28 cellular contexts compared by ENCODE assay signal in genomic region chr1:222784916-222785315, GRCh38. TPM values are rescaled to one million over a fixed set of nuclear protein-coding genes. Genes with fewer than 3 reads are reported as not detected.
DNase-seq lines count a peak whose midpoint lies in the region; ATAC-seq and TF ChIP-seq lines count a peak whose summit lies in the region.
"Had no signal": no experiment of that assay in that cellular context is flagged by ENCODE, and none has a peak within 500 bp of the region (broad histone marks: within the 10 kb centered on the region; RNA-seq: fewer than 3 reads in every experiment).

No MANE protein-coding gene starts in this region.

- H3K27ac ChIP-seq in mammary epithelial cell (ENCODE audit: insufficient read depth, low read depth, low read length) (no peak overlapping the region), hepatocyte (no peak overlapping the region)
- no peak overlapping the region for H3K27ac ChIP-seq in CD4-positive, alpha-beta T cell (ENCODE audit: low read depth, low read length)
- H3K27ac ChIP-seq: brain microvascular endothelial cell, coronary artery, HL-60, lower lobe of right lung had no signal

- H3K36me3 Mint-ChIP-seq in MCF 10A (ENCODE audit: insufficient read depth, unreplicated experiment), result no peaks in the 10 kb centered on the region
- H3K36me3 Mint-ChIP-seq in CD4-positive, alpha-beta T cell (ENCODE audit: low read depth), result no peaks in the 10 kb centered on the region
- H3K36me3 Mint-ChIP-seq in activated T-helper 17 cell treated with anti-CD3 and anti-CD28 coated beads, Interleukin-2, amount 50 U/mL, for 72 hours (ENCODE audit: low read depth), result no peaks in the 10 kb centered on the region
- H3K36me3 Mint-ChIP-seq: T-cell had no signal

- no peak overlapping the region for H3K9ac ChIP-seq in mammary epithelial cell (ENCODE audit: insufficient read depth, low read length)

- H3K4me2 ChIP-seq in mammary epithelial cell (ENCODE audit: insufficient read depth, low read depth, low read length) (no peak overlapping the region), hepatocyte (peak overlapping the region; percentile 23)

- dilution Hi-C loops in mammary epithelial cell (cut with HindIII; ENCODE audit: low sequenced_read_pairs), result loop anchor here (25.0 kb wide), 1 partner anchor 302 kb away; no protein-coding TSS in a partner anchor

- H2AFZ ChIP-seq in mammary epithelial cell (ENCODE audit: low read depth, low read length) (no peak overlapping the region), hepatocyte (no peak overlapping the region)

- H3K9me3 ChIP-seq in mammary epithelial cell (replicated peaks; ENCODE audit: insufficient read depth, low read length) (no peaks in the 10 kb centered on the region), hepatocyte (ENCODE audit: low read depth) (no peaks in the 10 kb centered on the region)
- H3K9me3 ChIP-seq in CD4-positive, alpha-beta T cell (ENCODE audit: control insufficient read depth, low read length), result no peaks in the 10 kb centered on the region
- H3K9me3 ChIP-seq: BE2C, lower lobe of right lung had no signal

- no peak overlapping the region for H3K4me3 Mint-ChIP-seq in MCF 10A (ENCODE audit: unreplicated experiment)
- H3K4me3 Mint-ChIP-seq in CD4-positive, alpha-beta T cell, result no peak overlapping the region
- no peak overlapping the region for H3K4me3 Mint-ChIP-seq in activated T-helper 17 cell treated with anti-CD3 and anti-CD28 coated beads, Interleukin-2, amount 50 U/mL, for 72 hours
- H3K4me3 Mint-ChIP-seq: activated CD8-positive, alpha-beta memory T cell treated with anti-CD3 and anti-CD28 coated beads, Interleukin-2, amount 10 ng/mL, durations not matched to agents 7 days and 5 days; activated naive CD8-positive, alpha-beta T cell treated with anti-CD3 and anti-CD28 coated beads, Interleukin-2, amount 50 U/mL, for 24 hours; IgD-negative memory B cell; T-cell had no signal

- no peaks in the 10 kb centered on the region for H3K9me2 ChIP-seq in hepatocyte (replicated peaks; ENCODE audit: insufficient read depth)

- no TSS peak for BruUV-seq in MCF 10A (replicated peaks; lab: Mats Ljungman, UMichigan)
- no TSS peak for BruUV-seq in mammary epithelial cell (replicated peaks; lab: Mats Ljungman, UMichigan)

- no peak overlapping the region for H3K27ac Mint-ChIP-seq in MCF 10A (ENCODE audit: low read depth, unreplicated experiment)
- no peak overlapping the region for H3K27ac Mint-ChIP-seq in CD4-positive, alpha-beta T cell
- no peak overlapping the region for H3K27ac Mint-ChIP-seq in activated T-helper 17 cell treated with anti-CD3 and anti-CD28 coated beads, Interleukin-2, amount 50 U/mL, for 72 hours
- H3K27ac Mint-ChIP-seq: activated CD8-positive, alpha-beta memory T cell treated with anti-CD3 and anti-CD28 coated beads, Interleukin-2, amount 10 ng/mL, durations not matched to agents 7 days and 5 days; activated naive CD8-positive, alpha-beta T cell treated with anti-CD3 and anti-CD28 coated beads, Interleukin-2, amount 50 U/mL, for 24 hours; IgD-negative memory B cell; T-cell had no signal

- peaks cover 7% of the 10 kb centered on the region for H3K4me1 ChIP-seq in mammary epithelial cell (ENCODE audit: insufficient read depth, low read length)
- peaks cover 8% of the 10 kb centered on the region for H3K4me1 ChIP-seq in hepatocyte (ENCODE audit: insufficient read depth)
- H3K4me1 ChIP-seq: BE2C had no signal

- CTCF ChIA-PET in MCF 10A (lab: Yijun Ruan, JAX) (interaction anchor here (0.6 to 2.2 kb wide), 6 partner anchors 8 to 349 kb away, joined by 3 to 8 read pairs (median 3); no protein-coding TSS in a partner anchor), mammary epithelial cell (lab: Charles Lee; ENCODE audit: low non-redundant PET) (interaction anchor here (0.6 kb wide), 1 partner anchor 46 kb away, joined by 4 read pairs; no protein-coding TSS in a partner anchor)
- CTCF ChIA-PET in CD4-positive, alpha-beta T cell (lab: Charles Lee), result no interaction called here

- H3K4me1 Mint-ChIP-seq in MCF 10A (ENCODE audit: insufficient read depth, unreplicated experiment), result peaks cover 44% of the 10 kb centered on the region
- H3K4me1 Mint-ChIP-seq in CD4-positive, alpha-beta T cell (ENCODE audit: low read depth), result no peaks in the 10 kb centered on the region
- H3K4me1 Mint-ChIP-seq in activated T-helper 17 cell treated with anti-CD3 and anti-CD28 coated beads, Interleukin-2, amount 50 U/mL, for 72 hours, result no peaks in the 10 kb centered on the region
- H3K4me1 Mint-ChIP-seq: T-cell had no signal

- intact Hi-C loops in MCF 10A (cut with micrococcal nuclease) (no loop called here), mammary epithelial cell (cut with micrococcal nuclease) (no loop called here)
- intact Hi-C loops in CD4-positive, alpha-beta T cell (cut with DNase I, micrococcal nuclease), result no loop called here

- H4K20me1 ChIP-seq in mammary epithelial cell (ENCODE audit: insufficient read depth, low read length), result no peaks in the 10 kb centered on the region
- no peaks in the 10 kb centered on the region for H4K20me1 ChIP-seq in hepatocyte (ENCODE audit: insufficient read depth, poor library complexity, severe bottlenecking)

- ATAC-seq in CD4-positive, alpha-beta T cell (ENCODE audit: poor library complexity), result no peak
- ATAC-seq in activated T-helper 17 cell treated with anti-CD3 and anti-CD28 coated beads, Interleukin-2, amount 50 U/mL, for 72 hours (replicated peaks), result no peak
- ATAC-seq: activated CD8-positive, alpha-beta memory T cell treated with anti-CD3 and anti-CD28 coated beads, Interleukin-2, amount 10 ng/mL, durations not matched to agents 7 days and 5 days; activated naive CD8-positive, alpha-beta T cell treated with anti-CD3 and anti-CD28 coated beads, Interleukin-2, amount 50 U/mL, for 24 hours; right cardiac atrium; Right ventricle myocardium inferior; T-cell had no signal

- 39% methylated on average over 2 of the region's 2 CpGs for WGBS in mammary epithelial cell (ENCODE audit: low coverage, missing lambda C conversion rate)
- 7% methylated on average over 2 of the region's 2 CpGs for WGBS in hepatocyte (ENCODE audit: low lambda C conversion rate, missing lambda C conversion rate)

- H3K4me3 ChIP-seq in mammary epithelial cell (replicated peaks in 1 of 3; ENCODE audit: insufficient read depth in 1 of 3, low read depth in 2 of 3, low read length in 3 of 3) (no peak overlapping the region), hepatocyte (no peak overlapping the region)
- H3K4me3 ChIP-seq: coronary artery, lower lobe of right lung had no signal

- DNase-seq in MCF 10A (ENCODE audit: unreplicated experiment) (peak; percentile 47), mammary epithelial cell (no peak), NCI-H345 treated with DMSO at 0.1 percent for 48 hours (lab: John Stamatoyannopoulos, UW; ENCODE audit: unreplicated experiment) (peak; percentile 8), hepatocyte (ENCODE audit: low spot score) (no peak), cerebellar cortex (ENCODE audit: low spot score) (no peak), ureter (ENCODE audit: low spot score) (no peak)
- DNase-seq in CD4-positive, alpha-beta T cell, result no peak
- DNase-seq: activated CD4-positive, alpha-beta T cell treated with anti-CD3 and anti-CD28 coated beads for 48 hours; activated CD8-positive, alpha-beta memory T cell treated with anti-CD3 and anti-CD28 coated beads, Interleukin-2, amount 10 ng/mL, durations not matched to agents 7 days and 5 days; activated naive CD8-positive, alpha-beta T cell treated with anti-CD3 and anti-CD28 coated beads, Interleukin-2, amount 50 U/mL, for 24 hours; BE2C; brain microvascular endothelial cell; GF-D8; GOT3; lower lobe of right lung; NCI-H1694 treated with DMSO at 0.1 percent for 48 hours; NCI-H446; occipital lobe; right cardiac atrium; stimulated activated CD8-positive, alpha-beta memory T cell treated with anti-CD3 and anti-CD28 coated beads, Interleukin-4, amount 100 ng/mL, for 48 hours; T-cell had no signal

- TF ChIP-seq CTCF in MCF 10A (IDR thresholded peaks at IDR 0.05; ENCODE audit: unreplicated experiment) (no peak), mammary epithelial cell (conservative IDR thresholded peaks at IDR 0.05 in 1 of 2, IDR thresholded peaks at IDR 0.05 in 1 of 2; ENCODE audit: extremely low read depth in 1 of 2, insufficient read depth in 1 of 2, low read depth in 1 of 2, low read length in 2 of 2) (no peak), hepatocyte (IDR thresholded peaks at IDR 0.05; ENCODE audit: poor library complexity) (no peak)
- TF ChIP-seq CTCF in CD4-positive, alpha-beta T cell (IDR thresholded peaks at IDR 0.05), result no peak

- H3K36me3 ChIP-seq in mammary epithelial cell (ENCODE audit: insufficient read depth, low read length), result no peaks in the 10 kb centered on the region
- no peaks in the 10 kb centered on the region for H3K36me3 ChIP-seq in hepatocyte (replicated peaks; ENCODE audit: insufficient read depth, low read depth)
- H3K36me3 ChIP-seq: BE2C, brain microvascular endothelial cell, lower lobe of right lung had no signal

- H3K79me2 ChIP-seq in mammary epithelial cell (ENCODE audit: insufficient read depth, low read length) (no peaks in the 10 kb centered on the region), hepatocyte (no peaks in the 10 kb centered on the region)

- H3K27me3 ChIP-seq in mammary epithelial cell (ENCODE audit: insufficient read depth, low read length), result no peaks in the 10 kb centered on the region
- no peaks in the 10 kb centered on the region for H3K27me3 ChIP-seq in hepatocyte
- H3K27me3 ChIP-seq in CD4-positive, alpha-beta T cell (ENCODE audit: control insufficient read depth, insufficient read depth, low read length), result peaks cover 4% of the 10 kb centered on the region

- peaks cover 28% of the 10 kb centered on the region for H3K27me3 Mint-ChIP-seq in MCF 10A (ENCODE audit: insufficient read depth, unreplicated experiment)
- peaks cover 15% of the 10 kb centered on the region for H3K27me3 Mint-ChIP-seq in CD4-positive, alpha-beta T cell
- peaks cover 32% of the 10 kb centered on the region for H3K27me3 Mint-ChIP-seq in activated T-helper 17 cell treated with anti-CD3 and anti-CD28 coated beads, Interleukin-2, amount 50 U/mL, for 72 hours

- in situ Hi-C loops in mammary epithelial cell (cut with MboI; ENCODE audit: low sequenced_read_pairs in 2 of 2), result no loop called here

- no peaks in the 10 kb centered on the region for H3K9me3 Mint-ChIP-seq in MCF 10A (ENCODE audit: unreplicated experiment)
- H3K9me3 Mint-ChIP-seq in CD4-positive, alpha-beta T cell, result no peaks in the 10 kb centered on the region
- H3K9me3 Mint-ChIP-seq in activated T-helper 17 cell treated with anti-CD3 and anti-CD28 coated beads, Interleukin-2, amount 50 U/mL, for 72 hours, result no peaks in the 10 kb centered on the region

- POLR2A ChIA-PET in MCF 10A (lab: Yijun Ruan, JAX), result interaction anchor here (1.1 kb wide), 1 partner anchor 46 kb away, joined by 3 read pairs; no protein-coding TSS in a partner anchor
- POLR2A ChIA-PET in CD4-positive, alpha-beta T cell (lab: Charles Lee), result no interaction called here

RNA-seq across cellular contexts. Expression of gene DISP1, which starts 29.9 kb away (rescaled TPM):
- total RNA-seq in MCF 10A (2022) (6.7 and 7.6 TPM in 2 replicates), mammary epithelial cell (1 to 10 TPM; 1.6 to 2.7 TPM), hepatocyte (10.6 and 14.6 TPM in 2 replicates), ureter (7.1 TPM)
- polyA plus RNA-seq in mammary epithelial cell (1.6 TPM), hepatocyte (10.1 and 11.6 TPM in 2 replicates)
- not detected for polyA minus RNA-seq in mammary epithelial cell
- total RNA-seq in CD4-positive, alpha-beta T cell, result 1 to 10 TPM; 1.4 to 1.6 TPM
- total RNA-seq in activated T-helper 17 cell treated with anti-CD3 and anti-CD28 coated beads, Interleukin-2, amount 50 U/mL, for 72 hours, result 1 to 10 TPM; 1.8 to 2.1 TPM

RNA-seq across cellular contexts. Expression of gene FAM177B, which starts 47.9 kb away (rescaled TPM):
- total RNA-seq in MCF 10A (2022) (0.74 TPM in 1 of 2 replicates, not detected in the other), mammary epithelial cell (not detected), hepatocyte (0.40 and 1.7 TPM in 2 replicates), ureter (0.44 TPM)
- polyA plus RNA-seq in mammary epithelial cell (not detected), hepatocyte (0.19 and 1.2 TPM in 2 replicates)
- polyA minus RNA-seq in mammary epithelial cell, result not detected
- total RNA-seq in CD4-positive, alpha-beta T cell, result not detected
- under 1 TPM in 1 of 2 donors, not detected in 1; 0.95 TPM for total RNA-seq in activated T-helper 17 cell treated with anti-CD3 and anti-CD28 coated beads, Interleukin-2, amount 50 U/mL, for 72 hours
- total RNA-seq: A172, myocyte, occipital lobe, Right ventricle myocardium inferior had no signal

Comparison
In these comparisons a context has a peak if more than half of its experiments do, and no peak if none do; other contexts are left out.
1. DNase-seq: peak in MCF 10A (single experiment) and NCI-H345 treated with DMSO at 0.1 percent for 48 hours (single experiment); none in mammary epithelial cell (single experiment), hepatocyte (single experiment), CD4-positive, alpha-beta T cell (0 of 10), cerebellar cortex (single experiment) and ureter (single experiment).